ENCODE assay signal across 8 cellular contexts in genomic region chr2:60756097-60757087, GRCh38. TPM values are rescaled to one million over a fixed set of nuclear protein-coding genes. Genes with fewer than 3 reads are reported as not detected.
A peak's percentile ranks its signal among the peaks of the same experiment; 100 is the strongest.
DNase-seq lines count a peak whose midpoint lies in the region; ATAC-seq and TF ChIP-seq lines count a peak whose summit lies in the region.

Gene PAPOLG (plus strand): TSS chr2:60756268. CDS start chr2:60756479, 211 bp downstream.

- H3K27me3 ChIP-seq in BJ (ENCODE audit: control insufficient read depth, insufficient read depth, low read length) = no peaks in the 10 kb centered on the region

- peak within 1 kb of the TSS; percentile 97 for H3K4me3 Mint-ChIP-seq in activated CD4-positive, alpha-beta T cell treated with anti-CD3 and anti-CD28 coated beads, Interleukin-2, amount 10 ng/mL, durations not matched to agents 24 days and 14 days

- peaks cover 21% of the 10 kb centered on the region for H3K36me3 Mint-ChIP-seq in activated CD4-positive, alpha-beta T cell treated with anti-CD3 and anti-CD28 coated beads, Interleukin-2, amount 10 ng/mL, durations not matched to agents 24 days and 14 days (ENCODE audit: low read depth)

- POLR2A ChIA-PET in BJ (lab: Charles Lee) = interaction anchor here (0.5 to 0.7 kb wide), 3 partner anchors 233 to 471 kb away, joined by 4 to 15 read pairs (median 4); no protein-coding TSS in a partner anchor

- H3K27ac Mint-ChIP-seq in activated CD4-positive, alpha-beta T cell treated with anti-CD3 and anti-CD28 coated beads, Interleukin-2, amount 10 ng/mL, durations not matched to agents 24 days and 14 days = peak within 1 kb of the TSS; percentile 99

- no peaks in the 10 kb centered on the region; the same call in 1 of the 2 replicates for H3K36me3 ChIP-seq in BJ (ENCODE audit: control insufficient read depth, insufficient read depth, low read length)

- intact Hi-C loops in activated CD4-positive, alpha-beta T cell treated with anti-CD3 and anti-CD28 coated beads, Interleukin-2, amount 10 ng/mL, durations not matched to agents 24 days and 14 days (cut with micrococcal nuclease) = loop anchor here (1.0 to 5.0 kb wide), 9 partner anchors 49 to 1951 kb away; partner anchors contain the start of genes CCT4, EHBP1, PEX13 and REL

- H3K4me3 ChIP-seq in BJ (ENCODE audit: low read depth, low read length) = peak within 1 kb of the TSS; percentile 98

- H3K27me3 Mint-ChIP-seq in activated CD4-positive, alpha-beta T cell treated with anti-CD3 and anti-CD28 coated beads, Interleukin-2, amount 10 ng/mL, durations not matched to agents 24 days and 14 days = no peaks in the 10 kb centered on the region

- DNase-seq in BJ (ENCODE audit: low read depth) (peak; percentile 35), NCI-H526 treated with DMSO at 0.1 percent for 48 hours (lab: John Stamatoyannopoulos, UW) (peak; percentile 80), dedifferentiated amniotic fluid mesenchymal stem cell (ENCODE audit: extremely low spot score) (peak; percentile 93), left lobe of liver (ENCODE audit: low spot score) (peak; percentile 96)
- DNase-seq in activated CD4-positive, alpha-beta T cell treated with anti-CD3 and anti-CD28 coated beads, Interleukin-2, amount 10 ng/mL, durations not matched to agents 24 days and 14 days = peak; percentile 99
- peak; percentile 97 for DNase-seq in stimulated activated CD4-positive, alpha-beta T cell treated with anti-CD3 and anti-CD28 coated beads, Interleukin-2, amount 100 ng/mL, for 4 hours (ENCODE audit: low read depth)

- TF ChIP-seq CTCF in BJ (IDR thresholded peaks at IDR 0.05; ENCODE audit: insufficient read depth, low read depth, low read length) = no peak

- CTCF ChIA-PET in BJ (lab: Yijun Ruan, JAX) = interaction anchor here (0.6 to 1.2 kb wide), 5 partner anchors 11 to 242 kb away, joined by 3 to 4 read pairs (median 3); no protein-coding TSS in a partner anchor

- peaks cover 29% of the 10 kb centered on the region for H3K4me1 Mint-ChIP-seq in activated CD4-positive, alpha-beta T cell treated with anti-CD3 and anti-CD28 coated beads, Interleukin-2, amount 10 ng/mL, durations not matched to agents 24 days and 14 days

- no peaks in the 10 kb centered on the region for H3K9me3 Mint-ChIP-seq in activated CD4-positive, alpha-beta T cell treated with anti-CD3 and anti-CD28 coated beads, Interleukin-2, amount 10 ng/mL, durations not matched to agents 24 days and 14 days

- peak; percentile 99 for ATAC-seq in GM19324 (IDR thresholded peaks at IDR 0.05; ENCODE audit: low FRiP score, unreplicated experiment)
- ATAC-seq in HG03469 (IDR thresholded peaks at IDR 0.05; ENCODE audit: unreplicated experiment) = peak; percentile 94
- ATAC-seq in left lobe of liver = peak; percentile 99

RNA-seq across cellular contexts. Expression of gene PAPOLG, which starts in this region (rescaled TPM):
- polyA plus RNA-seq in BJ (2011; rRNA removed) = 5.8 and 9.5 TPM in 2 replicates
- 5.9 TPM in 2 replicates for polyA minus RNA-seq in BJ (2011; rRNA and poly(A)+ RNA removed)
- total RNA-seq in activated CD4-positive, alpha-beta T cell treated with anti-CD3 and anti-CD28 coated beads, Interleukin-2, amount 10 ng/mL, durations not matched to agents 24 days and 14 days = 18.1 and 21.6 TPM in 2 replicates
- total RNA-seq in left lobe of liver = 2.9 TPM

Comparison
In these comparisons a context has a peak if more than half of its experiments do, and no peak if none do; other contexts are left out.
1. Peak in every context shown above with its lines: DNase-seq, ATAC-seq and H3K4me3 ChIP-seq.
2. DNase-seq: peak in every context shown above with its lines; median percentile 99 in activated CD4-positive, alpha-beta T cell treated with anti-CD3 and anti-CD28 coated beads, Interleukin-2, amount 10 ng/mL, durations not matched to agents 24 days and 14 days; 97 in stimulated activated CD4-positive, alpha-beta T cell treated with anti-CD3 and anti-CD28 coated beads, Interleukin-2, amount 100 ng/mL, for 4 hours; 96 in left lobe of liver; 93 in dedifferentiated amniotic fluid mesenchymal stem cell; 80 in NCI-H526 treated with DMSO at 0.1 percent for 48 hours; 35 in BJ.